In the genomic region with DNA sequence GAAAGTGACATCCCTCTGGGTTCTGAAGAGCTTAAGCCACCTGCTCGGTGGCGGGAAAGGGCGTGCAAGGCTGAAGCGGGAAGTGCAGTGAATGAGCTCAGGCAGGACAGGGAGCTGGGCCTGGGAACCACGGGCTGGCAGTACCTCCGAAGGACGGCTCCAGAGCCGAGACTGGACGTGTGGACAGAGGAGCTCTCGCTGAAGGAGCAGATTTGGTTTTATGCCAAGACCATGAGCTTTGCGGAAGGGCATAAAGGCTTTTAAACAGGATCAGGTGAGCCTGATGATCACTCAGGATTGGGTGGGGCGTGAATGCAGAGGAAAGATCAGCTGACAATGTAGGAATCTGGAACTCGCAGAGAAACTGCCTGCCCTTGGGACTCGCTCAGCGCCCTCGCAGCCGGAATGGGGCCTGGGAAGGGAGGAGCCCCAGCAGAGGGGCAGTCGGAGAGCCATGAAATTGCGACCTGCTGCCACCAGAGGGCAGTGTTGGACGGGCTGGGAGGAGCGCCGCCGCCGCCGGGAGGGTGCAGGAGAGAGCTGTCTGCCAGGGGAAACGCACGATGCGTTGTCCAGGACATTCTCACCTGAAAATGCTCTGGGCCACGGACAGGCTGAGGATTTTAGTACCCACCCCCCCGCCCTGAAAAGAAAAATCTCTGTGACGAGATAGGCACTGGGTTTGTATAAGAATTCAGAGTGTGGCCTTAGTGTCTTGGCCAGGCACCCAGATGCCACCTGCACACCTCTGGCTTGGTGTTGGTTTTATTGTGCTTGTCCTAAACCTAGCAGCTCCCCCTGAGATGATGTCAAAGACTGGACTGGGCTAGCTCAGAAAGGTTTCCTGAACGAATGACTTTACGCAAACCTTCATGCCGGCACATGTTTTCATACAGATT, we compare ENCODE assay signal across 8 cellular contexts.
DNase-seq lines count a peak whose midpoint lies in the region; ATAC-seq, FAIRE-seq and TF ChIP-seq lines count a peak whose summit lies in the region.

No MANE protein-coding gene starts in this region.

- FAIRE-seq in GM12892 (lab: Jason Lieb, UNC) = peak; percentile 89

- ATAC-seq in HG02759 (IDR thresholded peaks at IDR 0.05; ENCODE audit: unreplicated experiment) = peak; percentile 93

- no peak for TF ChIP-seq POLR2A in GM12892 (IDR thresholded peaks at IDR 0.05; ENCODE audit: low read depth, low read length)

- peak overlapping the region; percentile 37; the same call in 1 of the 2 replicates for H3K27ac ChIP-seq in VCaP

- DNase-seq in 8988T (peak; percentile 61), GM12892 (ENCODE audit: insufficient read length) (peak; percentile 63), NCI-H1048 (lab: John Stamatoyannopoulos, UW) (peak; percentile 21), cerebellar cortex (ENCODE audit: low spot score) (peak; percentile 90), kidney tubule cell (ENCODE audit: low spot score) (peak; percentile 79)
- DNase-seq in stimulated activated CD4-positive, alpha-beta T cell treated with anti-CD3 and anti-CD28 coated beads, Interleukin-2, amount 100 ng/mL, for 24 hours = peak; percentile 65 to 76

- TF ChIP-seq CTCF in VCaP (conservative IDR thresholded peaks at IDR 0.05) = peak; percentile 98

Comparison
In these comparisons a context has a peak if more than half of its experiments do, and no peak if none do; other contexts are left out.
1. Peak in every context shown above with its lines: DNase-seq, ATAC-seq and H3K27ac ChIP-seq.
2. DNase-seq: peak in every context shown above with its lines; median percentile 90 in cerebellar cortex; 79 in kidney tubule cell; 70 in stimulated activated CD4-positive, alpha-beta T cell treated with anti-CD3 and anti-CD28 coated beads, Interleukin-2, amount 100 ng/mL, for 24 hours; 63 in GM12892; 61 in 8988T; 21 in NCI-H1048.